Comparison of ENCODE assay signal across 20 cellular contexts in the genomic region with DNA sequence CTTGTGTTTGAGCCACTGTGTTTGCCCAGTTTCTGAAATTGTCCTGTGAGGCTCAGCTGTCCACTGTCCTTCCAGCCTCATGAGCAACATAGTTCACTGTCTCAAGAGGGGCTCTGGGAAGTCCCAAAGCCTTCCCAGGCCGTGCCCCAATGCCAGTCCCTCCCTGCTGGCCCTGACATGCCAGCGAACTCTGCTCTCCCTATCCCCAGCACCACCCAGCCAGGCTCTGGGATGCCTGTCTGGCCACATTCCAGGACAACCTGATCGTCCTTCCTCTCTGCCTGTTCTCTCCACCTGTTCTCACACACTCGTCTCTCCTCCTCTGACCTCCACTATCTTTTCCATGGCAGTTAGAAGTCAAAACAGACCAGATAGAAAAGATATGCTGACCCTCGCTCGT.
"Had no signal": no experiment of that assay in that cellular context is flagged by ENCODE, and none has a peak within 500 bp of the region (broad histone marks: within the 10 kb centered on the region; RNA-seq: fewer than 3 reads in every experiment).

No MANE protein-coding gene starts in this region.

- DNase-seq: activated CD4-positive, alpha-beta memory T cell treated with anti-CD3 and anti-CD28 coated beads, Interleukin-2, amount 10 ng/mL, durations not matched to agents 7 days and 5 days; activated CD4-positive, alpha-beta T cell treated with anti-CD3 and anti-CD28 coated beads for 36 hours; activated effector memory CD4-positive, alpha-beta T cell treated with anti-CD3 and anti-CD28 coated beads, Interleukin-2, amount 50 U/mL, for 16 hours; activated T-cell treated with anti-CD3 and anti-CD28 coated beads, Interleukin-2, amount 50 U/mL, for 24 hours; amniotic stem cell; central memory CD4-positive, alpha-beta T cell; cortex of kidney; effector memory CD4-positive, alpha-beta T cell; foreskin keratinocyte; natural killer cell; nucleus accumbens; right cardiac atrium; upper lobe of right lung; WERI-Rb-1 had no signal

- H3K4me2 ChIP-seq: smooth muscle cell had no signal

- H3K9me3 Mint-ChIP-seq: activated naive CD4-positive, alpha-beta T cell treated with anti-CD3 and anti-CD28 coated beads, Interleukin-2, amount 50 U/mL, for 24 hours; activated T-cell treated with anti-CD3 and anti-CD28 coated beads, Interleukin-2, amount 50 U/mL, for 24 hours; natural killer cell had no signal

- H3K4me3 Mint-ChIP-seq: activated CD4-positive, alpha-beta memory T cell treated with anti-CD3 and anti-CD28 coated beads, Interleukin-2, amount 10 ng/mL, durations not matched to agents 7 days and 5 days; activated CD4-positive, alpha-beta T cell treated with anti-CD3 and anti-CD28 coated beads for 36 hours; activated naive CD4-positive, alpha-beta T cell treated with anti-CD3 and anti-CD28 coated beads, Interleukin-2, amount 50 U/mL, for 24 hours; activated T-cell treated with anti-CD3 and anti-CD28 coated beads, Interleukin-2, amount 50 U/mL, for 24 hours; brain; natural killer cell; stimulated activated naive CD8-positive, alpha-beta T cell treated with anti-CD3 and anti-CD28 coated beads, Interleukin-15, Interleukin-2, amounts not matched to agents 100 ng/mL and 50 ng/mL, for 24 hours; T-helper 1 cell treated with Interleukin-12 subunit alpha and Interleukin-12 subunit beta and Interleukin-4 antibody, amounts not matched to agents 30 μg/mL and 1 μg/mL, for 36 hours had no signal

- H3K27ac Mint-ChIP-seq: activated CD4-positive, alpha-beta memory T cell treated with anti-CD3 and anti-CD28 coated beads, Interleukin-2, amount 10 ng/mL, durations not matched to agents 7 days and 5 days; activated CD4-positive, alpha-beta T cell treated with anti-CD3 and anti-CD28 coated beads for 36 hours; activated naive CD4-positive, alpha-beta T cell treated with anti-CD3 and anti-CD28 coated beads, Interleukin-2, amount 50 U/mL, for 24 hours; activated T-cell treated with anti-CD3 and anti-CD28 coated beads, Interleukin-2, amount 50 U/mL, for 24 hours; brain; stimulated activated naive CD8-positive, alpha-beta T cell treated with anti-CD3 and anti-CD28 coated beads, Interleukin-15, Interleukin-2, amounts not matched to agents 100 ng/mL and 50 ng/mL, for 24 hours; T-helper 1 cell treated with Interleukin-12 subunit alpha and Interleukin-12 subunit beta and Interleukin-4 antibody, amounts not matched to agents 30 μg/mL and 1 μg/mL, for 36 hours had no signal

- H3K27me3 ChIP-seq: foreskin keratinocyte, suprapubic skin, upper lobe of right lung had no signal

- H3K27ac ChIP-seq: foreskin keratinocyte, suprapubic skin, upper lobe of right lung, WERI-Rb-1 had no signal

- H3K4me3 ChIP-seq: smooth muscle cell, suprapubic skin, upper lobe of right lung had no signal

- H3K4me1 ChIP-seq: foreskin keratinocyte, suprapubic skin, upper lobe of right lung had no signal

- H3K36me3 ChIP-seq: suprapubic skin, upper lobe of right lung, WERI-Rb-1 had no signal

- H3K27me3 Mint-ChIP-seq: activated naive CD4-positive, alpha-beta T cell treated with anti-CD3 and anti-CD28 coated beads, Interleukin-2, amount 50 U/mL, for 24 hours; activated T-cell treated with anti-CD3 and anti-CD28 coated beads, Interleukin-2, amount 50 U/mL, for 24 hours; brain had no signal

- H3K36me3 Mint-ChIP-seq: activated naive CD4-positive, alpha-beta T cell treated with anti-CD3 and anti-CD28 coated beads, Interleukin-2, amount 50 U/mL, for 24 hours; brain; natural killer cell had no signal

- H3K9me3 ChIP-seq: suprapubic skin, upper lobe of right lung had no signal

- ATAC-seq: activated CD4-positive, alpha-beta T cell treated with anti-CD3 and anti-CD28 coated beads for 36 hours; foreskin keratinocyte; natural killer cell; right cardiac atrium; upper lobe of right lung had no signal
